24 cellular contexts compared by ENCODE assay signal in the genomic region with DNA sequence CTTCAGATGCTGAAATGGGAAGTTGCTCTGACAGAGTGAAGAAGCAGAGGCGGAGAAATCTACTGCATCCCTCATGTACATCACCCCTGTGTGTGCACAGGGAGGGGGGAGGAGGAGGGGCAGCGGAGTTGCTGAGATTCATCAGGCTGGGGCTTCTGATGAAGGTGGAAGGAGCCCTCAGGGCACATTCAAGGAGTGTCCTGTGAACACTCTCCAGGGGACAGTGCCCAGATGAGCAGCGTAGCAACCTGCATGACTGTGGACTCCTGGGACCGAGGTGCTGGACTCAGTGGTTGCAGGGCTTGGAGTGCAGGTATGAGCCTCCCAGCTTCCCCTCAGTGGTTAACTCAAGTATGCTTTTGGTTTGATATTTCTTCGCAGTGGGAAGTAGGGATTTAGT.
"Had no signal": no experiment of that assay in that cellular context is flagged by ENCODE, and none has a peak within 500 bp of the region (broad histone marks: within the 10 kb centered on the region; RNA-seq: fewer than 3 reads in every experiment).

No MANE protein-coding gene starts in this region.

- ATAC-seq: activated CD4-positive, alpha-beta T cell treated with anti-CD3 and anti-CD28 coated beads for 36 hours; activated T-cell treated with anti-CD3 and anti-CD28 coated beads, Interleukin-2, amount 50 U/mL, for 4 hours; activated T-helper 17 cell treated with anti-CD3 and anti-CD28 coated beads, Interleukin-2, amount 50 U/mL, for 72 hours; K562 had no signal

- H3K36me3 ChIP-seq: Peyer's patch, SJCRH30, WERI-Rb-1 had no signal

- DNase-seq: activated CD4-positive, alpha-beta memory T cell treated with anti-CD3 and anti-CD28 coated beads, Interleukin-2, amount 10 ng/mL, durations not matched to agents 7 days and 5 days; activated CD4-positive, alpha-beta T cell treated with anti-CD3 and anti-CD28 coated beads for 36 hours; activated CD4-positive, alpha-beta T cell treated with anti-CD3 and anti-CD28 coated beads, Interleukin-2, amount 50 U/mL, for 1 hour; activated gamma-delta T cell; activated naive CD4-positive, alpha-beta T cell treated with anti-CD3 and anti-CD28 coated beads for 36 hours; activated T-cell treated with anti-CD3 and anti-CD28 coated beads, Interleukin-2, amount 50 U/mL, for 4 hours; amygdala; Karpas-422; MM.1S; NCI-H1105; NCI-H1436 treated with DMSO at 0.1 percent for 48 hours; NCI-H187; NCI-H2081; NCI-H510A treated with DMSO at 0.1 percent for 48 hours; Peyer's patch; Right ventricle myocardium superior; SJCRH30; SK-N-SH; T-helper 1 cell; WERI-Rb-1 had no signal

- H3K4me1 ChIP-seq: Peyer's patch, SJCRH30 had no signal

- H3K9ac ChIP-seq: SK-N-SH had no signal

- H3K27ac ChIP-seq: Peyer's patch, RWPE1, SJCRH30, WERI-Rb-1 had no signal

- H3K9me3 ChIP-seq: Peyer's patch, SJCRH30, SK-N-SH had no signal

- H3K4me3 ChIP-seq: K562, Peyer's patch, SJCRH30 had no signal

- H3K4me2 ChIP-seq: SK-N-SH had no signal

- FAIRE-seq: astrocyte, K562 had no signal

- H3K27me3 ChIP-seq: Peyer's patch, SJCRH30 had no signal
